10 cellular contexts compared by ENCODE assay signal in genomic region chr20:25136643-25137559, GRCh38. TPM values are rescaled to one million over a fixed set of nuclear protein-coding genes. Genes with fewer than 3 reads are reported as not detected.
DNase-seq lines count a peak whose midpoint lies in the region; ATAC-seq, FAIRE-seq and TF ChIP-seq lines count a peak whose summit lies in the region.
"Had no signal": no experiment of that assay in that cellular context is flagged by ENCODE, and none has a peak within 500 bp of the region (broad histone marks: within the 10 kb centered on the region; RNA-seq: fewer than 3 reads in every experiment).

No MANE protein-coding gene starts in this region.

- H3K27me3 Mint-ChIP-seq in chondrocyte (ENCODE audit: low read depth): peaks cover 20% of the 10 kb centered on the region

- no peaks in the 10 kb centered on the region for H3K36me3 Mint-ChIP-seq in chondrocyte (ENCODE audit: low read depth)

- H3K9me3 Mint-ChIP-seq in chondrocyte (ENCODE audit: low read depth): no peaks in the 10 kb centered on the region

- ATAC-seq in left lobe of liver (peak; percentile 19), GM19023 (IDR thresholded peaks at IDR 0.05; ENCODE audit: unreplicated experiment) (no peak)

- DNase-seq in LHCN-M2 (ENCODE audit: low read depth): peak; percentile 93
- no peak for DNase-seq in chondrocyte (ENCODE audit: low spot score)
- DNase-seq in left lobe of liver (ENCODE audit: low spot score): no peak
- peak; percentile 93 for DNase-seq in urothelium cell line (ENCODE audit: low spot score)
- DNase-seq in activated CD8-positive, alpha-beta memory T cell treated with anti-CD3 and anti-CD28 coated beads, Interleukin-2, amount 50 U/mL, for 4 hours: no peak
- DNase-seq in stimulated activated CD4-positive, alpha-beta T cell treated with anti-CD3 and anti-CD28 coated beads, Interleukin-2, amount 100 ng/mL, for 24 hours: no peak
- DNase-seq: NCI-H2171; stimulated activated naive CD4-positive, alpha-beta T cell treated with Interleukin-2 at 50 U/mL for 16 hours had no signal

- no peak for TF ChIP-seq CTCF in chondrocyte (IDR thresholded peaks at IDR 0.05)

- H3K4me1 Mint-ChIP-seq in chondrocyte (ENCODE audit: low read depth): peaks cover 15% of the 10 kb centered on the region

- peak overlapping the region; percentile 83 for H3K27ac Mint-ChIP-seq in chondrocyte (ENCODE audit: unreplicated experiment)

- FAIRE-seq in urothelium cell line (lab: Jason Lieb, UNC): peak; percentile 78

- no peak overlapping the region for H3K4me3 Mint-ChIP-seq in chondrocyte (ENCODE audit: unreplicated experiment)

RNA-seq across cellular contexts. Expression of gene VSX1, which starts 55.0 kb away (rescaled TPM):
- 0.51 TPM in 1 of 2 replicates, not detected in the other for total RNA-seq in LHCN-M2 (2014; rRNA removed)
- polyA plus RNA-seq in LHCN-M2 (2012): not detected
- not detected in 3 replicates for total RNA-seq in chondrocyte
- total RNA-seq in left lobe of liver: 0.18 TPM
- total RNA-seq: lung microvascular endothelial cell had no signal

RNA-seq across cellular contexts. Expression of gene ENTPD6, which starts 58.6 kb away (rescaled TPM):
- total RNA-seq in LHCN-M2 (2014; rRNA removed) (53.7 and 57.9 TPM in 2 replicates), chondrocyte (42.2 to 53.5 TPM (median 50.3 TPM) in 3 replicates), left lobe of liver (33.4 TPM)
- 36.0 TPM for polyA plus RNA-seq in LHCN-M2 (2012)

Comparison
In these comparisons a context has a peak if more than half of its experiments do, and no peak if none do; other contexts are left out.
1. DNase-seq: peak in LHCN-M2 (single experiment) and urothelium cell line (single experiment); none in chondrocyte (single experiment), left lobe of liver (single experiment), activated CD8-positive, alpha-beta memory T cell treated with anti-CD3 and anti-CD28 coated beads, Interleukin-2, amount 50 U/mL, for 4 hours (single experiment) and stimulated activated CD4-positive, alpha-beta T cell treated with anti-CD3 and anti-CD28 coated beads, Interleukin-2, amount 100 ng/mL, for 24 hours (0 of 2).